In genomic region chr9:106619211-106619610, GRCh38 we compare ENCODE assay signal across 27 cellular contexts.
DNase-seq lines count a peak whose midpoint lies in the region; FAIRE-seq and TF ChIP-seq lines count a peak whose summit lies in the region.
"Had no signal": no experiment of that assay in that cellular context is flagged by ENCODE, and none has a peak within 500 bp of the region (broad histone marks: within the 10 kb centered on the region; RNA-seq: fewer than 3 reads in every experiment).

No MANE protein-coding gene starts in this region.

- no peaks in the 10 kb centered on the region for H3K9me3 Mint-ChIP-seq in osteocyte (ENCODE audit: unreplicated experiment)
- H3K9me3 Mint-ChIP-seq: CD4-positive, alpha-beta T cell; neural crest cell had no signal

- no peak overlapping the region for H3K27ac ChIP-seq in coronary artery
- H3K27ac ChIP-seq: KMS-11, lower lobe of right lung, prostate gland, sigmoid colon, stomach, transverse colon, VCaP had no signal

- peaks cover 2% of the 10 kb centered on the region for H3K27me3 Mint-ChIP-seq in osteocyte (ENCODE audit: unreplicated experiment)
- H3K27me3 Mint-ChIP-seq: CD4-positive, alpha-beta T cell had no signal

- peaks cover 16% of the 10 kb centered on the region for H3K4me1 Mint-ChIP-seq in osteocyte (ENCODE audit: unreplicated experiment)

- H3K36me3 Mint-ChIP-seq in osteocyte (ENCODE audit: unreplicated experiment) = no peaks in the 10 kb centered on the region

- H3K27ac Mint-ChIP-seq in osteocyte (ENCODE audit: unreplicated experiment) = no peak overlapping the region
- H3K27ac Mint-ChIP-seq: activated naive CD4-positive, alpha-beta T cell treated with anti-CD3 and anti-CD28 coated beads for 36 hours; CD4-positive, alpha-beta T cell had no signal

- TF ChIP-seq CTCF in osteocyte (IDR thresholded peaks at IDR 0.05) = no peak
- no peak for TF ChIP-seq CTCF in coronary artery (IDR thresholded peaks at IDR 0.05)

- no peak for FAIRE-seq in urothelium cell line (lab: Jason Lieb, UNC)
- FAIRE-seq: G401.6 had no signal

- H3K4me3 ChIP-seq in coronary artery = no peak overlapping the region
- H3K4me3 ChIP-seq: lower lobe of right lung, prostate gland, sigmoid colon, stomach, transverse colon had no signal

- H3K4me3 Mint-ChIP-seq in osteocyte (ENCODE audit: unreplicated experiment) = no peak overlapping the region
- H3K4me3 Mint-ChIP-seq: activated naive CD4-positive, alpha-beta T cell treated with anti-CD3 and anti-CD28 coated beads for 36 hours; CD4-positive, alpha-beta T cell; neural crest cell had no signal

- DNase-seq in HT1080 (ENCODE audit: low read depth) (peak; percentile 42), astrocyte of the hippocampus (ENCODE audit: low read depth, low spot score) (peak; percentile 39), fibroblast of the conjunctiva (ENCODE audit: low read depth) (peak; percentile 20), urothelium cell line (ENCODE audit: low spot score) (peak; percentile 21), osteocyte (ENCODE audit: extremely low spot score, unreplicated experiment) (no peak), coronary artery (ENCODE audit: low spot score) (no peak)
- DNase-seq in activated CD4-positive, alpha-beta T cell treated with anti-CD3 and anti-CD28 coated beads, Interleukin-2, amount 50 U/mL, for 48 hours = no peak
- DNase-seq: activated CD4-positive, alpha-beta T cell treated with anti-CD3 and anti-CD28 coated beads, Interleukin-2, amount 50 U/mL, for 1 hour; activated naive CD4-positive, alpha-beta T cell treated with anti-CD3 and anti-CD28 coated beads for 36 hours; anterior cingulate cortex; CD4-positive, alpha-beta T cell; cerebellar nuclear complex; erythroblast; kidney glomerular epithelial cell; lower lobe of right lung; MV-4-11; NCI-H1694 treated with DMSO at 0.1 percent for 48 hours; NCI-H69; sigmoid colon; stimulated activated CD8-positive, alpha-beta memory T cell treated with anti-CD3 and anti-CD28 coated beads, Interleukin-4, amount 100 ng/mL, for 48 hours; stomach; transverse colon had no signal

Comparison
In these comparisons a context has a peak if more than half of its experiments do, and no peak if none do; other contexts are left out.
1. DNase-seq: peak in HT1080 (single experiment), astrocyte of the hippocampus (single experiment), fibroblast of the conjunctiva (single experiment) and urothelium cell line (single experiment); none in activated CD4-positive, alpha-beta T cell treated with anti-CD3 and anti-CD28 coated beads, Interleukin-2, amount 50 U/mL, for 48 hours (0 of 2), osteocyte (single experiment) and coronary artery (single experiment).